In genomic region chr1:41710980-41711379, GRCh38 we compare ENCODE assay signal across 16 cellular contexts.
DNase-seq lines count a peak whose midpoint lies in the region; ATAC-seq, FAIRE-seq and TF ChIP-seq lines count a peak whose summit lies in the region.
"Had no signal": no experiment of that assay in that cellular context is flagged by ENCODE, and none has a peak within 500 bp of the region (broad histone marks: within the 10 kb centered on the region; RNA-seq: fewer than 3 reads in every experiment).

No MANE protein-coding gene starts in this region.

- no peak for FAIRE-seq in kidney (lab: Jason Lieb, UNC)
- FAIRE-seq: H54 had no signal

- peak overlapping the region; percentile 82 for H3K4me2 ChIP-seq in BLaER1
- H3K4me2 ChIP-seq in DND-41 (ENCODE audit: insufficient read depth, low read length): no peak overlapping the region
- H3K4me2 ChIP-seq: GM23338 had no signal

- TF ChIP-seq CTCF in DND-41 (IDR thresholded peaks at IDR 0.05; ENCODE audit: borderline replicate concordance, extremely low read depth, low read length, poor library complexity, severe bottlenecking): no peak
- no peak for TF ChIP-seq CTCF in kidney (IDR thresholded peaks at IDR 0.05; ENCODE audit: borderline replicate concordance, extremely low read depth, insufficient read depth)
- no peak for TF ChIP-seq CTCF in upper lobe of right lung (IDR thresholded peaks at IDR 0.05)

- H3K4me3 ChIP-seq in BLaER1: no peak overlapping the region
- H3K4me3 ChIP-seq in DND-41 (ENCODE audit: low read depth in 1 of 2, low read length in 2 of 2): no peak overlapping the region
- H3K4me3 ChIP-seq in kidney (ENCODE audit: low read length in 2 of 2): no peak overlapping the region
- H3K4me3 ChIP-seq in upper lobe of right lung: no peak overlapping the region
- H3K4me3 ChIP-seq: GM23338 had no signal

- H3K36me3 ChIP-seq in BLaER1 (no peaks in the 10 kb centered on the region), DND-41 (ENCODE audit: insufficient read depth, low read length) (no peaks in the 10 kb centered on the region; the same call in 1 of the 2 replicates), kidney (ENCODE audit: control insufficient read depth in 1 of 2, insufficient read depth in 2 of 2, low read length in 2 of 2) (no peaks in the 10 kb centered on the region), upper lobe of right lung (no peaks in the 10 kb centered on the region)

- H3K9me3 ChIP-seq in BLaER1: no peaks in the 10 kb centered on the region; the same call in 1 of the 2 replicates
- H3K9me3 ChIP-seq in DND-41 (ENCODE audit: insufficient read depth, low read length, severe bottlenecking): no peaks in the 10 kb centered on the region
- no peaks in the 10 kb centered on the region for H3K9me3 ChIP-seq in kidney (ENCODE audit: control insufficient read depth in 1 of 2, low read length in 2 of 2)
- no peaks in the 10 kb centered on the region for H3K9me3 ChIP-seq in upper lobe of right lung

- no peak for ATAC-seq in DND-41 (ENCODE audit: insufficient read depth, low read depth)
- ATAC-seq in upper lobe of right lung: no peak
- ATAC-seq: GM23338, HCT116 had no signal

- H3K27ac ChIP-seq in BLaER1 (peak overlapping the region; percentile 50), DND-41 (ENCODE audit: low read length) (0 out of 2 replicates have a peak overlapping the region, but pooled peaks have one; percentile 34), kidney (ENCODE audit: low read depth in 2 of 2, low read length in 2 of 2) (no peak overlapping the region), upper lobe of right lung (no peak overlapping the region)
- H3K27ac ChIP-seq: C4-2B, HL-60 had no signal

- no peak overlapping the region for H3K9ac ChIP-seq in BLaER1
- H3K9ac ChIP-seq in DND-41 (ENCODE audit: low read depth, low read length): no peak overlapping the region
- no peak overlapping the region for H3K9ac ChIP-seq in kidney (ENCODE audit: low read length in 2 of 2)

- intact Hi-C loops in kidney (cut with DNase I): no loop called here
- intact Hi-C loops in upper lobe of right lung (cut with DNase I): no loop called here

- H3K4me1 ChIP-seq in BLaER1: peaks cover 97% of the 10 kb centered on the region
- no peaks in the 10 kb centered on the region for H3K4me1 ChIP-seq in DND-41 (ENCODE audit: insufficient read depth, low read length)
- no peaks in the 10 kb centered on the region for H3K4me1 ChIP-seq in kidney (ENCODE audit: control insufficient read depth in 1 of 2, insufficient read depth in 1 of 2, low read depth in 1 of 2, low read length in 2 of 2)
- H3K4me1 ChIP-seq in upper lobe of right lung: no peaks in the 10 kb centered on the region

- DNase-seq in DND-41 (no peak), kidney (peak; percentile 32), upper lobe of right lung (peak; percentile 27), MV-4-11 (lab: John Stamatoyannopoulos, UW) (no peak), UCSD-AML1 (lab: John Stamatoyannopoulos, UW; ENCODE audit: unreplicated experiment) (no peak)
- DNase-seq: CD4-positive, alpha-beta T cell; DMS153; DMS79; GF-D8; HFFc6 had no signal

- peaks cover 98% of the 10 kb centered on the region for H3K79me2 ChIP-seq in DND-41 (ENCODE audit: insufficient read depth, low read length)

- H4K20me1 ChIP-seq in BLaER1 (no peaks in the 10 kb centered on the region), DND-41 (ENCODE audit: insufficient read depth, low read length) (peaks cover 82% of the 10 kb centered on the region)

- H2AFZ ChIP-seq in DND-41 (ENCODE audit: low read depth, low read length): no peak overlapping the region
- H2AFZ ChIP-seq: GM23338 had no signal

- peaks cover 22% of the 10 kb centered on the region for H3K27me3 ChIP-seq in BLaER1
- H3K27me3 ChIP-seq in DND-41 (ENCODE audit: insufficient read depth, low read length, poor library complexity): no peaks in the 10 kb centered on the region
- no peaks in the 10 kb centered on the region for H3K27me3 ChIP-seq in upper lobe of right lung

Comparison
In these comparisons a context has a peak if more than half of its experiments do, and no peak if none do; other contexts are left out.
1. H3K27ac ChIP-seq: peak in BLaER1 (single experiment) and DND-41 (single experiment); none in kidney (0 of 2) and upper lobe of right lung (single experiment).
2. DNase-seq: peak in kidney (single experiment) and upper lobe of right lung (single experiment); none in DND-41 (single experiment), MV-4-11 (single experiment) and UCSD-AML1 (single experiment).